In genomic region chr5:57445006-57445714, GRCh38 we compare ENCODE assay signal across 23 cellular contexts. TPM values are rescaled to one million over a fixed set of nuclear protein-coding genes. Genes with fewer than 3 reads are reported as not detected.
DNase-seq lines count a peak whose midpoint lies in the region; ATAC-seq and TF ChIP-seq lines count a peak whose summit lies in the region.
"Had no signal": no experiment of that assay in that cellular context is flagged by ENCODE, and none has a peak within 500 bp of the region (broad histone marks: within the 10 kb centered on the region; RNA-seq: fewer than 3 reads in every experiment).

No MANE protein-coding gene starts in this region.

- H3K36me3 ChIP-seq in BLaER1 treated with 17β-estradiol and CSF1 and Interleukin-3, amounts not matched to agents 10 nM and 100 nM, result no peaks in the 10 kb centered on the region
- H3K36me3 ChIP-seq: sigmoid colon had no signal

- H4K20me1 ChIP-seq in BLaER1 treated with 17β-estradiol and CSF1 and Interleukin-3, amounts not matched to agents 10 nM and 100 nM, result no peaks in the 10 kb centered on the region

- intact Hi-C loops in head of caudate nucleus (cut with DNase I) (no loop called here), CD14-positive monocyte (cut with micrococcal nuclease) (no loop called here)

- H3K27ac ChIP-seq in BLaER1 treated with 17β-estradiol and CSF1 and Interleukin-3, amounts not matched to agents 10 nM and 100 nM, result peak overlapping the region in 2 of 11 experiments; percentile 21 to 28; a peak in 3 of 22 replicates
- H3K27ac ChIP-seq: coronary artery, sigmoid colon, VCaP had no signal

- H3K4me1 Mint-ChIP-seq in nephron (peaks cover 47% of the 10 kb centered on the region), CD14-positive monocyte (no peaks in the 10 kb centered on the region)
- H3K4me1 Mint-ChIP-seq: immature natural killer cell; stimulated activated effector memory CD8-positive, alpha-beta T cell treated with anti-CD3 and anti-CD28 coated beads, Interleukin-12 subunit alpha, Interleukin-12 subunit beta, amount 100 ng/mL, for 72 hours had no signal

- no peak for TF ChIP-seq CTCF in nephron (IDR thresholded peaks at IDR 0.05; ENCODE audit: unreplicated experiment in 3 of 3)
- no peak for TF ChIP-seq CTCF in CD14-positive monocyte (IDR thresholded peaks at IDR 0.05)

- peaks cover 0 to 5% (median under 1%) of the 10 kb centered on the region in 11 experiments; a peak in 2 of 22 replicates for H3K9me3 ChIP-seq in BLaER1 treated with 17β-estradiol and CSF1 and Interleukin-3, amounts not matched to agents 10 nM and 100 nM (replicated peaks in 1 of 11)
- H3K9me3 ChIP-seq: sigmoid colon had no signal

- H3K4me3 ChIP-seq in BLaER1 treated with 17β-estradiol and CSF1 and Interleukin-3, amounts not matched to agents 10 nM and 100 nM, result peak overlapping the region in 2 of 10 experiments; percentile 2 to 7; a peak in 2 of 20 replicates
- H3K4me3 ChIP-seq: coronary artery, lung, sigmoid colon had no signal

- peak overlapping the region in 2 of 11 experiments; percentile 11 to 30; a peak in 3 of 22 replicates for H3K9ac ChIP-seq in BLaER1 treated with 17β-estradiol and CSF1 and Interleukin-3, amounts not matched to agents 10 nM and 100 nM

- DNase-seq in NCI-H82 (lab: John Stamatoyannopoulos, UW) (peak; percentile 90), head of caudate nucleus (peak in 24 of 42 donors; percentile 5 to 79 (median 30)), NCI-H510A (lab: John Stamatoyannopoulos, UW) (no peak), CD14-positive monocyte (ENCODE audit: low spot score) (no peak)
- DNase-seq: activated CD4-positive, alpha-beta T cell treated with anti-CD3 and anti-CD28 coated beads, Interleukin-2, amount 50 U/mL, for 1 hour; activated CD8-positive, alpha-beta memory T cell treated with anti-CD3 and anti-CD28 coated beads, Interleukin-2, amount 50 U/mL, for 48 hours; immature natural killer cell; NCI-H146; NCI-H2171 treated with DMSO at 0.1 percent for 48 hours; NCI-H526 treated with DMSO at 0.1 percent for 48 hours; SIG-M5; sigmoid colon had no signal

- H3K4me3 Mint-ChIP-seq in nephron, result no peak overlapping the region
- H3K4me3 Mint-ChIP-seq in CD14-positive monocyte, result no peak overlapping the region
- H3K4me3 Mint-ChIP-seq: brain; immature natural killer cell; stimulated activated effector memory CD8-positive, alpha-beta T cell treated with anti-CD3 and anti-CD28 coated beads, Interleukin-12 subunit alpha, Interleukin-12 subunit beta, amount 100 ng/mL, for 72 hours; T-helper 1 cell treated with Interleukin-12 subunit alpha and Interleukin-12 subunit beta and Interleukin-4 antibody, amounts not matched to agents 30 μg/mL and 1 μg/mL, for 36 hours had no signal

- no peaks in the 10 kb centered on the region for H3K27me3 Mint-ChIP-seq in nephron (ENCODE audit: low read depth)
- peaks cover 0 to 7% (median 0%) of the 10 kb centered on the region in 3 donors for H3K27me3 Mint-ChIP-seq in CD14-positive monocyte (ENCODE audit: low read depth in 3 of 3)

- no peaks in the 10 kb centered on the region for H3K27me3 ChIP-seq in BLaER1 treated with 17β-estradiol and CSF1 and Interleukin-3, amounts not matched to agents 10 nM and 100 nM
- H3K27me3 ChIP-seq: sigmoid colon had no signal

- H3K9me3 Mint-ChIP-seq in nephron (no peaks in the 10 kb centered on the region), CD14-positive monocyte (peaks cover 0 to 3% (median 2%) of the 10 kb centered on the region in 7 donors)
- H3K9me3 Mint-ChIP-seq: stimulated activated effector memory CD8-positive, alpha-beta T cell treated with anti-CD3 and anti-CD28 coated beads, Interleukin-12 subunit alpha, Interleukin-12 subunit beta, amount 100 ng/mL, for 72 hours; T-helper 1 cell treated with Interleukin-12 subunit alpha and Interleukin-12 subunit beta and Interleukin-4 antibody, amounts not matched to agents 30 μg/mL and 1 μg/mL, for 36 hours had no signal

- H3K36me3 Mint-ChIP-seq in nephron (ENCODE audit: low read depth), result no peaks in the 10 kb centered on the region
- H3K36me3 Mint-ChIP-seq in CD14-positive monocyte, result no peaks in the 10 kb centered on the region
- H3K36me3 Mint-ChIP-seq: brain; immature natural killer cell; stimulated activated effector memory CD8-positive, alpha-beta T cell treated with anti-CD3 and anti-CD28 coated beads, Interleukin-12 subunit alpha, Interleukin-12 subunit beta, amount 100 ng/mL, for 72 hours had no signal

- peaks cover 30 to 68% (median 56%) of the 10 kb centered on the region in 10 experiments for H3K4me1 ChIP-seq in BLaER1 treated with 17β-estradiol and CSF1 and Interleukin-3, amounts not matched to agents 10 nM and 100 nM
- H3K4me1 ChIP-seq: sigmoid colon had no signal

- ATAC-seq in HG03354 (IDR thresholded peaks at IDR 0.05; ENCODE audit: poor library complexity, severe bottlenecking, unreplicated experiment) (no peak), GM19467 (IDR thresholded peaks at IDR 0.05; ENCODE audit: unreplicated experiment) (no peak)
- ATAC-seq: HepG2 had no signal

- peak overlapping the region; percentile 8 to 92 (median 79); a peak in 21 of 22 replicates for H3K4me2 ChIP-seq in BLaER1 treated with 17β-estradiol and CSF1 and Interleukin-3, amounts not matched to agents 10 nM and 100 nM

- H3K27ac Mint-ChIP-seq in nephron (peak overlapping the region; percentile 21 to 80 (median 46)), CD14-positive monocyte (no peak overlapping the region)
- H3K27ac Mint-ChIP-seq: immature natural killer cell; stimulated activated effector memory CD8-positive, alpha-beta T cell treated with anti-CD3 and anti-CD28 coated beads, Interleukin-12 subunit alpha, Interleukin-12 subunit beta, amount 100 ng/mL, for 72 hours; T-helper 1 cell treated with Interleukin-12 subunit alpha and Interleukin-12 subunit beta and Interleukin-4 antibody, amounts not matched to agents 30 μg/mL and 1 μg/mL, for 36 hours had no signal

RNA-seq across cellular contexts. Expression of gene ACTBL2, which starts 37.5 kb away (rescaled TPM):
- not detected for polyA plus RNA-seq in CD14-positive monocyte
- polyA plus RNA-seq: HepG2, immature natural killer cell, sigmoid colon had no signal

Comparison
In these comparisons a context has a peak if more than half of its experiments do, and no peak if none do; other contexts are left out.
1. DNase-seq: peak in NCI-H82 (single experiment) and head of caudate nucleus (24 of 42); none in NCI-H510A (single experiment) and CD14-positive monocyte (single experiment).
2. H3K27ac Mint-ChIP-seq: peak in nephron (3 of 3); none in CD14-positive monocyte (0 of 7).